8 cellular contexts compared by ENCODE assay signal in the genomic region with DNA sequence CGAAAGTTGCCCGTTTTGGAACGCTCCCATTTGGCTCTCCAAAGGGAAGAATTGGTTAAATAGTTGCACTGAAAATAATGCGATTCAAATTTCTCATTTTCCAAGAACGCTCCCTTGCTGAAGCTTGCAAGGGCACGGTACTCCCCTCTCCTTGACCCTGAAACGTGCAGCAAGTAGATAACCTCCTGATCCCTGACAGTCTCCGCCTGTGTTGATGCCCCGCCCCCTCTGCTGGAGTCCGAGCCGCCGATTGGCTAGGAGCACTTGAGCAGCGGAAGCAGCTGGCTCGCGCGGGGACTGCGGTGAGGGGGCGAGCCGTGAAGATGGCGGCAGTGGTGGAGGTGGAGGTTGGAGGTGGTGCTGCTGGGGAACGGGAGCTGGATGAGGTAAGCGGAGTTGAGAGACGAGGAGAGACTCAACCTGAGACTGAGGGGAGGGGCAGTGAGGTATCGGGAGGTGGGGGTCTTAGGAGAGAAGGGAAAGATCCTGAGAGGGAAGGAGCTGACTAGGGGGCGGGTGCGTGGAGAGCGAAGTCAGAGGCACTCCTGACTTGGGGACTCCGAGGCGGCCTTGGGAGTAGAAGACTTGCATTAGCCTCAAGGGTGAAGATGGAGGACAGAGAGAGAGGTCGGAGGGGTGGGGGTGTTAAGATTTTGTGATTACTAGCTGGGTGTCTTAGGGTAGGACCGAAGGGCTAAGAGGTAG. TPM values are rescaled to one million over a fixed set of nuclear protein-coding genes. Genes with fewer than 3 reads are reported as not detected.
DNase-seq lines count a peak whose midpoint lies in the region; ATAC-seq and TF ChIP-seq lines count a peak whose summit lies in the region.

A gene (plus strand): TSS at position 308 of the 705 bp plus-strand sequence. CDS start 16 bp downstream, at position 324.

- intact Hi-C loops in head of caudate nucleus (cut with DNase I) = no loop called here
- intact Hi-C loops in ovary (cut with DNase I) = no loop called here
- intact Hi-C loops in tibial artery (cut with DNase I; ENCODE audit: low total_unique reads) = no loop called here

- H3K27ac ChIP-seq in ovary (peak within 1 kb of the TSS; percentile 16 to 81), tibial artery (peak within 1 kb of the TSS; percentile 88 to 90)

- H3K4me3 ChIP-seq in GM08714 (ENCODE audit: low read length) (peak within 1 kb of the TSS; percentile 86), ovary (peak within 1 kb of the TSS; percentile 89), tibial artery (peak within 1 kb of the TSS; percentile 74 to 92)

- peaks cover 32% of the 10 kb centered on the region for H3K4me1 Mint-ChIP-seq in activated naive CD8-positive, alpha-beta T cell treated with anti-CD3 and anti-CD28 coated beads for 36 hours

- no peaks in the 10 kb centered on the region for H3K27me3 ChIP-seq in ovary
- no peaks in the 10 kb centered on the region for H3K27me3 ChIP-seq in tibial artery

- H3K36me3 ChIP-seq in ovary = no peaks in the 10 kb centered on the region
- H3K36me3 ChIP-seq in tibial artery = peaks cover 0 to 10% (median 0%) of the 10 kb centered on the region in 3 donors

- no peaks in the 10 kb centered on the region for H3K27me3 Mint-ChIP-seq in activated naive CD8-positive, alpha-beta T cell treated with anti-CD3 and anti-CD28 coated beads for 36 hours

- peak; percentile 72 for ATAC-seq in HG02623 (IDR thresholded peaks at IDR 0.05; ENCODE audit: unreplicated experiment)

- H3K36me3 Mint-ChIP-seq in activated naive CD8-positive, alpha-beta T cell treated with anti-CD3 and anti-CD28 coated beads for 36 hours = peaks cover 32% of the 10 kb centered on the region

- H3K9me3 ChIP-seq in ovary (no peaks in the 10 kb centered on the region), tibial artery (no peaks in the 10 kb centered on the region)

- H3K9me3 Mint-ChIP-seq in activated naive CD8-positive, alpha-beta T cell treated with anti-CD3 and anti-CD28 coated beads for 36 hours = no peaks in the 10 kb centered on the region

- H3K4me3 Mint-ChIP-seq in activated naive CD8-positive, alpha-beta T cell treated with anti-CD3 and anti-CD28 coated beads for 36 hours = peak within 1 kb of the TSS; percentile 93

- H3K27ac Mint-ChIP-seq in activated naive CD8-positive, alpha-beta T cell treated with anti-CD3 and anti-CD28 coated beads for 36 hours = peak within 1 kb of the TSS; percentile 99

- no peak for TF ChIP-seq CTCF in ovary (IDR thresholded peaks at IDR 0.05)
- TF ChIP-seq CTCF in tibial artery (IDR thresholded peaks at IDR 0.05) = no peak

- DNase-seq in NCI-H1105 (lab: John Stamatoyannopoulos, UW) (peak; percentile 98), SKM-1 treated with dmso at 0.1 percent for 144 hours (lab: John Stamatoyannopoulos, UW; ENCODE audit: unreplicated experiment) (peak; percentile 96), head of caudate nucleus (peak; percentile 98 to 100 (median 99)), ovary (peak; percentile 95 to 97 (median 96)), tibial artery (peak; percentile 98 to 99)
- DNase-seq in activated naive CD8-positive, alpha-beta T cell treated with anti-CD3 and anti-CD28 coated beads for 36 hours = peak; percentile 98

- 0 to 1% (median 1%) methylated on average over 31 of the region's 31 CpGs for WGBS in ovary, 3 donors

- H3K4me1 ChIP-seq in ovary (ENCODE audit: insufficient read depth) = peaks cover 10% of the 10 kb centered on the region
- H3K4me1 ChIP-seq in tibial artery = peaks cover 0 to 50% (median 46%) of the 10 kb centered on the region in 4 donors

- TF ChIP-seq EP300 in ovary (IDR thresholded peaks at IDR 0.05) = no peak

- TF ChIP-seq POLR2A in ovary (IDR thresholded peaks at IDR 0.05) = peak; percentile 28

RNA-seq across cellular contexts. Expression of the gene that starts here (rescaled TPM):
- 10 to 100 TPM; 28.3 to 30.7 TPM for total RNA-seq in activated naive CD8-positive, alpha-beta T cell treated with anti-CD3 and anti-CD28 coated beads for 36 hours
- 10 to 100 TPM; 17.4 to 32.2 (median 27.0) TPM for total RNA-seq in ovary
- 10 to 100 TPM; 22.1 to 28.8 TPM for polyA plus RNA-seq in ovary

Comparison
In these comparisons a context has a peak if more than half of its experiments do, and no peak if none do; other contexts are left out.
1. Peak in every context shown above with its lines: DNase-seq, ATAC-seq, H3K4me3 ChIP-seq and H3K27ac ChIP-seq.